Comparison of ENCODE assay signal across 20 cellular contexts in the genomic region with DNA sequence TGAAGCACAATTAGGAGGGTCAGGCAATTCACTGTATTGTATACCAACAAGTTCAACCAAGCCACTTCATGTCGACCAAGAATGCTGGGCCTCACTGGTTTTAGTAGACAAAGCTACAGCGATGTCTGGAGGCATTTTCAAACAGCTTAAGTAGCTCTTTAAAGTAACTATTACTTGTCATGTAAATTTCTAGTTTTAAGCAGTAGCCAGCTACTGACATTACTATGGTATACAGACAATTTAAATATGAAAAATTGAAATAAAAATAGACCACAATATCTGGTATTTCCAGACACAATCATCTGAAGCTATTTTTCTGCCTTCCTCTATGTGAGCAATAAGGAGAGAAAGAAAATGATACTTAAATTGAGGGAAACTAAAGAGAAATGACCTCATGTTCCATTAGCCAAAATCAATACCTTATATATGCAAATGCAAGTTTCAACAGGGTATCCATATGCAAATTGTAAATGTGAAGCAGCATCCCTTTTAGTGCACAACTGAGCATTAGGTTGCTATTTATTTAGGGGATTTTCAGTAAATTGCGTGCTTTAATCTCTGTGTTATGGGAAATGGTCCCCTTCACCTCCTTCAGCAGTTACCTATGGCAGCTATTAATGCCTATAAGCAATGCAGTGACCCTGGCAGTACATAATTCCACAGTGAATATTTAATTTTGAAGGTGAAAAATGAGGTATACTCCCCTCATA.
A peak's percentile ranks its signal among the peaks of the same experiment; 100 is the strongest.
DNase-seq lines count a peak whose midpoint lies in the region; ATAC-seq, FAIRE-seq and TF ChIP-seq lines count a peak whose summit lies in the region.
"Had no signal": no experiment of that assay in that cellular context is flagged by ENCODE, and none has a peak within 500 bp of the region (broad histone marks: within the 10 kb centered on the region; RNA-seq: fewer than 3 reads in every experiment).

No MANE protein-coding gene starts in this region.

- no peaks in the 10 kb centered on the region for H3K9me2 ChIP-seq in GM23338 (ENCODE audit: insufficient read depth)

- H3K36me3 ChIP-seq in GM23338 (ENCODE audit: insufficient read depth) (no peaks in the 10 kb centered on the region), SJCRH30 (no peaks in the 10 kb centered on the region), kidney (ENCODE audit: control insufficient read depth in 1 of 2, insufficient read depth in 2 of 2, low read length in 2 of 2) (no peaks in the 10 kb centered on the region)

- H3K9me3 ChIP-seq in SJCRH30 (replicated peaks) (no peaks in the 10 kb centered on the region), kidney (ENCODE audit: control insufficient read depth in 1 of 2, low read length in 2 of 2) (no peaks in the 10 kb centered on the region)

- no peak overlapping the region for H3K4me3 Mint-ChIP-seq in GM23338
- no peak overlapping the region for H3K4me3 Mint-ChIP-seq in nephron progenitor cell
- H3K4me3 Mint-ChIP-seq: CD14-positive monocyte; CD8-positive, alpha-beta T cell; IgD-negative memory B cell had no signal

- H3K27ac Mint-ChIP-seq in GM23338, result no peak overlapping the region
- no peak overlapping the region for H3K27ac Mint-ChIP-seq in nephron progenitor cell
- H3K27ac Mint-ChIP-seq: CD14-positive monocyte; CD8-positive, alpha-beta T cell; IgD-negative memory B cell had no signal

- peaks cover 5% of the 10 kb centered on the region; the same call in 2 of the 3 replicates for H3K36me3 Mint-ChIP-seq in GM23338 (ENCODE audit: low read depth)
- H3K36me3 Mint-ChIP-seq in nephron progenitor cell (ENCODE audit: low read depth), result peaks cover 87% of the 10 kb centered on the region
- H3K36me3 Mint-ChIP-seq: CD14-positive monocyte; CD8-positive, alpha-beta T cell; IgD-negative memory B cell had no signal

- DNase-seq in GM23338 (ENCODE audit: low spot score) (peak; percentile 29), SJCRH30 (no peak), kidney (no peak), nephron progenitor cell (no peak)
- DNase-seq in activated naive CD4-positive, alpha-beta T cell (lab: John Stamatoyannopoulos, UW), result no peak
- DNase-seq: CD8-positive, alpha-beta T cell; COR-L47; DMS153; DMS79 treated with DMSO at 0.1 percent for 48 hours; EL; GF-D8; GOT3; KG1 had no signal

- FAIRE-seq in G401.6 (lab: Jason Lieb, UNC), result peak; percentile 34
- peak; percentile 72 for FAIRE-seq in kidney (lab: Jason Lieb, UNC)
- FAIRE-seq: D721Med had no signal

- H3K27me3 ChIP-seq in GM23338 (ENCODE audit: insufficient read depth), result no peaks in the 10 kb centered on the region
- H3K27me3 ChIP-seq in SJCRH30, result no peaks in the 10 kb centered on the region

- H4K20me1 ChIP-seq in GM23338 (replicated peaks; ENCODE audit: insufficient read depth), result no peaks in the 10 kb centered on the region

- intact Hi-C loops in kidney (cut with DNase I), result no loop called here

- H3K27ac ChIP-seq in GM23338 (ENCODE audit: low read depth) (no peak overlapping the region), SJCRH30 (peak overlapping the region; percentile 93), kidney (ENCODE audit: low read depth in 2 of 2, low read length in 2 of 2) (no peak overlapping the region)
- H3K27ac ChIP-seq: HL-60 had no signal

- no peak for TF ChIP-seq CTCF in GM23338 (conservative IDR thresholded peaks at IDR 0.05; ENCODE audit: low read depth in 2 of 2)
- TF ChIP-seq CTCF in kidney (IDR thresholded peaks at IDR 0.05; ENCODE audit: borderline replicate concordance, extremely low read depth, insufficient read depth), result no peak
- no peak for TF ChIP-seq CTCF in nephron progenitor cell (IDR thresholded peaks at IDR 0.05)

- no peak overlapping the region for H3K9ac ChIP-seq in kidney (ENCODE audit: low read length in 2 of 2)

- no peaks in the 10 kb centered on the region for H3K4me1 ChIP-seq in GM23338 (ENCODE audit: insufficient read depth)
- peaks cover 19% of the 10 kb centered on the region for H3K4me1 ChIP-seq in SJCRH30
- H3K4me1 ChIP-seq in kidney (ENCODE audit: control insufficient read depth in 1 of 2, insufficient read depth in 1 of 2, low read depth in 1 of 2, low read length in 2 of 2), result no peaks in the 10 kb centered on the region

- no peak overlapping the region for H2AFZ ChIP-seq in GM23338

- H3K27me3 Mint-ChIP-seq in GM23338 (ENCODE audit: insufficient read depth, low read depth, poor library complexity) (no peaks in the 10 kb centered on the region), nephron progenitor cell (ENCODE audit: low read depth, poor library complexity) (no peaks in the 10 kb centered on the region)

- H3K79me2 ChIP-seq in GM23338 (replicated peaks; ENCODE audit: insufficient read depth), result no peaks in the 10 kb centered on the region

- H3K9me3 Mint-ChIP-seq in GM23338 (peaks cover 10% of the 10 kb centered on the region), nephron progenitor cell (peaks cover 57% of the 10 kb centered on the region)
- H3K9me3 Mint-ChIP-seq: CD8-positive, alpha-beta T cell had no signal

- H3K4me1 Mint-ChIP-seq in GM23338 (peaks cover 9% of the 10 kb centered on the region), nephron progenitor cell (peaks cover 9% of the 10 kb centered on the region)
- H3K4me1 Mint-ChIP-seq: CD14-positive monocyte, IgD-negative memory B cell had no signal

- H3K4me3 ChIP-seq in GM23338 (no peak overlapping the region), SJCRH30 (no peak overlapping the region), kidney (ENCODE audit: low read length in 2 of 2) (no peak overlapping the region)

- H3K4me2 ChIP-seq in GM23338, result peak overlapping the region; percentile 4; the same call in 1 of the 2 replicates

- peak; percentile 27; the same call in 1 of the 3 replicates for ATAC-seq in GM23338
- no peak for ATAC-seq in HG03439 (IDR thresholded peaks at IDR 0.05; ENCODE audit: unreplicated experiment)
- ATAC-seq: CD8-positive, alpha-beta T cell; HCT116 had no signal

- no peaks in the 10 kb centered on the region for H3F3A ChIP-seq in GM23338 (replicated peaks; ENCODE audit: low read depth)

TF ChIP-seq in GM23338, 12 proteins besides CTCF, POLR2A, EP300 and RAD21 (continues in another document):
- no peak for TF ChIP-seq JUNB (IDR thresholded peaks at IDR 0.05; ENCODE audit: unreplicated experiment)
- TF ChIP-seq ZNF114 (CRISPR knock-in tag; IDR thresholded peaks at IDR 0.05), result no peak
- no peak for TF ChIP-seq EZH2 (IDR thresholded peaks at IDR 0.05; ENCODE audit: low read depth, unreplicated experiment)
- no peak for TF ChIP-seq STAT1 (IDR thresholded peaks at IDR 0.05; ENCODE audit: unreplicated experiment)
- no peak for TF ChIP-seq POLR2AphosphoS5 (IDR thresholded peaks at IDR 0.05; ENCODE audit: low read depth)
- TF ChIP-seq, protein P1, sequence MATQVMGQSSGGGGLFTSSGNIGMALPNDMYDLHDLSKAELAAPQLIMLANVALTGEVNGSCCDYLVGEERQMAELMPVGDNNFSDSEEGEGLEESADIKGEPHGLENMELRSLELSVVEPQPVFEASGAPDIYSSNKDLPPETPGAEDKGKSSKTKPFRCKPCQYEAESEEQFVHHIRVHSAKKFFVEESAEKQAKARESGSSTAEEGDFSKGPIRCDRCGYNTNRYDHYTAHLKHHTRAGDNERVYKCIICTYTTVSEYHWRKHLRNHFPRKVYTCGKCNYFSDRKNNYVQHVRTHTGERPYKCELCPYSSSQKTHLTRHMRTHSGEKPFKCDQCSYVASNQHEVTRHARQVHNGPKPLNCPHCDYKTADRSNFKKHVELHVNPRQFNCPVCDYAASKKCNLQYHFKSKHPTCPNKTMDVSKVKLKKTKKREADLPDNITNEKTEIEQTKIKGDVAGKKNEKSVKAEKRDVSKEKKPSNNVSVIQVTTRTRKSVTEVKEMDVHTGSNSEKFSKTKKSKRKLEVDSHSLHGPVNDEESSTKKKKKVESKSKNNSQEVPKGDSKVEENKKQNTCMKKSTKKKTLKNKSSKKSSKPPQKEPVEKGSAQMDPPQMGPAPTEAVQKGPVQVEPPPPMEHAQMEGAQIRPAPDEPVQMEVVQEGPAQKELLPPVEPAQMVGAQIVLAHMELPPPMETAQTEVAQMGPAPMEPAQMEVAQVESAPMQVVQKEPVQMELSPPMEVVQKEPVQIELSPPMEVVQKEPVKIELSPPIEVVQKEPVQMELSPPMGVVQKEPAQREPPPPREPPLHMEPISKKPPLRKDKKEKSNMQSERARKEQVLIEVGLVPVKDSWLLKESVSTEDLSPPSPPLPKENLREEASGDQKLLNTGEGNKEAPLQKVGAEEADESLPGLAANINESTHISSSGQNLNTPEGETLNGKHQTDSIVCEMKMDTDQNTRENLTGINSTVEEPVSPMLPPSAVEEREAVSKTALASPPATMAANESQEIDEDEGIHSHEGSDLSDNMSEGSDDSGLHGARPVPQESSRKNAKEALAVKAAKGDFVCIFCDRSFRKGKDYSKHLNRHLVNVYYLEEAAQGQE (IDR thresholded peaks at IDR 0.05; ENCODE audit: unreplicated experiment), result no peak
- no peak for TF ChIP-seq NANOG (IDR thresholded peaks at IDR 0.05; ENCODE audit: borderline replicate concordance)
- no peak for TF ChIP-seq ZNF331 (CRISPR knock-in tag; IDR thresholded peaks at IDR 0.05; ENCODE audit: low read depth)
